Comparison of ENCODE assay signal across 1 cellular context in the genomic region with DNA sequence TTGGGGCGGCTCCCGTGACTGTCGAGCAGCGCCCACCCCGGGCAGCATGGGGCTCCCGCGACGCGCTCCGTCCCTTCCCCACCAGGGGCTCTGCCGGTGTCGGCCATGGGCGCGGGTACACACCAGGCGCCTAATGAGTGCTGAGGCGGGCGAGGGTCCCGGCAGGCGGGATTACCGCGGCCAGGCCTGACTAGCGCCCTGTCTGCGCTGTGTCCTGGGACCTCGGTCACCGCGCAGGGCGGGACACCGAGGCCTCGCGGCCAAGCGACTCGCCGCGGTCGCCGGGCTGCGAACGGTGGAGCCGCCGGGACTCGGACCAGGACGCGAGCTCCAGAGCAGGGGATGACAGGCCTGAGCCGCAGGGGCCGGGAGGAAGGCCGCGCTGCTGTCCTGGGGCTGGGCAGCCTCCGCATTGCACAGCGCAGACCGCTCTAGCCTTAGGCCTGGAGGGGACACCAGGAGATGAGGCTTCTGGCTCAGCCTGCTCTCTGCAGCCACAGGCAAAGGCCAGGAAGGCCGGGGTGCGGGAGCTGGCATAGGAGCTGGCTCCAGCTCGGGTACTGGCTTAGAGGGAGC.
TF ChIP-seq lines count a peak whose summit lies in the region.

No MANE protein-coding gene starts in this region.

TF ChIP-seq in HepG2, 621 proteins besides CTCF, POLR2A, EP300 and RAD21 (continued from another document):
- TF ChIP-seq, protein P1, sequence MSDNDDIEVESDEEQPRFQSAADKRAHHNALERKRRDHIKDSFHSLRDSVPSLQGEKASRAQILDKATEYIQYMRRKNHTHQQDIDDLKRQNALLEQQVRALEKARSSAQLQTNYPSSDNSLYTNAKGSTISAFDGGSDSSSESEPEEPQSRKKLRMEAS (IDR thresholded peaks at IDR 0.05): no peak
- TF ChIP-seq PAF1 (CRISPR knock-in tag; IDR thresholded peaks at IDR 0.05): no peak
- peak; percentile 56; the same call in 1 of the 2 replicates for TF ChIP-seq ZNF547 (CRISPR knock-in tag; IDR thresholded peaks at IDR 0.05)
